Comparison of ENCODE assay signal across 25 cellular contexts in genomic region chr2:140108706-140109472, GRCh38.
"Had no signal": no experiment of that assay in that cellular context is flagged by ENCODE, and none has a peak within 500 bp of the region (broad histone marks: within the 10 kb centered on the region; RNA-seq: fewer than 3 reads in every experiment).

No MANE protein-coding gene starts in this region.

- DNase-seq: effector memory CD4-positive, alpha-beta T cell; gastrocnemius medialis; heart right ventricle; hypothalamus; immature natural killer cell; left cardiac atrium; left ventricle myocardium inferior; lower lobe of right lung; midbrain; occipital lobe; pancreas; right cardiac atrium; small intestine; stimulated activated CD4-positive, alpha-beta T cell treated with anti-CD3 and anti-CD28 coated beads, Interleukin-12 subunit alpha, Interleukin-12 subunit beta, amount 100 ng/mL, for 4 hours; stimulated activated naive CD4-positive, alpha-beta T cell; stomach; substantia nigra; transverse colon had no signal

- H3K27ac Mint-ChIP-seq: immature natural killer cell; memory B cell; natural killer cell treated with Interleukin-12 subunit alpha and Interleukin-12 subunit beta and Interleukin-15 and Interleukin-18, amount 100 ng/mL, for 72 hours; neural progenitor cell; progenitor cell of endocrine pancreas had no signal

- H3K36me3 ChIP-seq: esophagus muscularis mucosa, gastrocnemius medialis, heart right ventricle, left ventricle myocardium inferior, lower lobe of right lung, neural progenitor cell, pancreas, stomach, thoracic aorta, transverse colon had no signal

- H3K27me3 Mint-ChIP-seq: memory B cell; natural killer cell treated with Interleukin-12 subunit alpha and Interleukin-12 subunit beta and Interleukin-15 and Interleukin-18, amount 100 ng/mL, for 72 hours; progenitor cell of endocrine pancreas had no signal

- H3K4me3 ChIP-seq: esophagus muscularis mucosa, gastrocnemius medialis, heart right ventricle, left ventricle myocardium inferior, lower lobe of right lung, neural progenitor cell, pancreas, stomach, thoracic aorta, transverse colon had no signal

- H3K4me1 Mint-ChIP-seq: immature natural killer cell, memory B cell, neural progenitor cell had no signal

- H3K4me3 Mint-ChIP-seq: immature natural killer cell; memory B cell; natural killer cell treated with Interleukin-12 subunit alpha and Interleukin-12 subunit beta and Interleukin-15 and Interleukin-18, amount 100 ng/mL, for 72 hours; neural progenitor cell had no signal

- H3K4me1 ChIP-seq: esophagus muscularis mucosa, gastrocnemius medialis, heart right ventricle, left ventricle myocardium inferior, lower lobe of right lung, neural progenitor cell, pancreas, stomach, transverse colon had no signal

- H2AFZ ChIP-seq: neural progenitor cell had no signal

- H3K36me3 Mint-ChIP-seq: immature natural killer cell; memory B cell; natural killer cell treated with Interleukin-12 subunit alpha and Interleukin-12 subunit beta and Interleukin-15 and Interleukin-18, amount 100 ng/mL, for 72 hours; neural progenitor cell had no signal

- H3K27ac ChIP-seq: epithelial cell of prostate, esophagus muscularis mucosa, gastrocnemius medialis, heart right ventricle, left ventricle myocardium inferior, lower lobe of right lung, neural progenitor cell, pancreas, stomach, thoracic aorta, transverse colon had no signal

- H3K9me3 ChIP-seq: esophagus muscularis mucosa, gastrocnemius medialis, lower lobe of right lung, pancreas, stomach, thoracic aorta, transverse colon had no signal

- H3K27me3 ChIP-seq: esophagus muscularis mucosa, gastrocnemius medialis, heart right ventricle, neural progenitor cell, pancreas, stomach, transverse colon had no signal

- H3K9ac ChIP-seq: neural progenitor cell had no signal

- ATAC-seq: gastrocnemius medialis; heart right ventricle; left cardiac atrium; lower lobe of right lung; natural killer cell treated with Interleukin-12 subunit alpha and Interleukin-12 subunit beta and Interleukin-15 and Interleukin-18, amount 100 ng/mL, for 72 hours; pancreas; right cardiac atrium had no signal

- H3K9me3 Mint-ChIP-seq: neural progenitor cell had no signal

- H3K4me2 ChIP-seq: neural progenitor cell had no signal
